Comparison of ENCODE assay signal across 8 cellular contexts in genomic region chr1:54335396-54336056, GRCh38.
DNase-seq lines count a peak whose midpoint lies in the region; ATAC-seq and TF ChIP-seq lines count a peak whose summit lies in the region.

No MANE protein-coding gene starts in this region.

- H3K27ac ChIP-seq in HUES64 (ENCODE audit: low read depth, low read length) = peak overlapping the region; percentile 58
- H3K27ac ChIP-seq in substantia nigra (ENCODE audit: low read depth, low read length, poor library complexity, severe bottlenecking) = peak overlapping the region; percentile 85
- no peak overlapping the region for H3K27ac ChIP-seq in Karpas-422 (ENCODE audit: low read length)

- no peak overlapping the region for H3K4me3 ChIP-seq in HUES64 (ENCODE audit: low read length)
- no peak overlapping the region for H3K4me3 ChIP-seq in kidney epithelial cell (ENCODE audit: low read depth, low read length)
- H3K4me3 ChIP-seq in Karpas-422 (ENCODE audit: low read length) = no peak overlapping the region

- 89% methylated on average over 15 of the region's 15 CpGs for WGBS in HUES64

- no peak for TF ChIP-seq CTCF in kidney epithelial cell (IDR thresholded peaks at IDR 0.05; ENCODE audit: insufficient read depth, low read length, poor library complexity, severe bottlenecking)

- no peak overlapping the region for H2AFZ ChIP-seq in Karpas-422 (ENCODE audit: low read length)

- no peaks in the 10 kb centered on the region for H3K9me2 ChIP-seq in Karpas-422 (replicated peaks; ENCODE audit: insufficient read depth, low read length)

- H4K20me1 ChIP-seq in Karpas-422 (ENCODE audit: insufficient read depth, low read depth, low read length) = no peaks in the 10 kb centered on the region

- H3K4me2 ChIP-seq in Karpas-422 (ENCODE audit: low read depth, low read length, poor library complexity, severe bottlenecking) = no peak overlapping the region

- no peaks in the 10 kb centered on the region for H3K27me3 ChIP-seq in HUES64 (ENCODE audit: insufficient read depth, low read length)
- H3K27me3 ChIP-seq in kidney epithelial cell (ENCODE audit: control insufficient read depth, insufficient read depth, low read length) = no peaks in the 10 kb centered on the region
- H3K27me3 ChIP-seq in Karpas-422 (ENCODE audit: low read length) = no peaks in the 10 kb centered on the region

- peak overlapping the region; percentile 36; the same call in 1 of the 2 replicates for H3K9ac ChIP-seq in HUES64 (ENCODE audit: low read depth, low read length)
- H3K9ac ChIP-seq in Karpas-422 (ENCODE audit: low read length) = no peak overlapping the region

- no peaks in the 10 kb centered on the region for H3K9me3 ChIP-seq in HUES64 (ENCODE audit: insufficient read depth, low read depth, low read length)
- no peaks in the 10 kb centered on the region for H3K9me3 ChIP-seq in Karpas-422 (ENCODE audit: low read length)

- DNase-seq in brain pericyte (ENCODE audit: low read depth, low spot score) = peak; percentile 33
- peak; percentile 51 for DNase-seq in kidney epithelial cell (ENCODE audit: low read depth)
- peak in 3 of 49 donors; percentile 26 to 46 (median 42) for DNase-seq in substantia nigra (lab: John Stamatoyannopoulos, UW)
- no peak for DNase-seq in NCI-H345 treated with DMSO at 0.1 percent for 48 hours (lab: John Stamatoyannopoulos, UW; ENCODE audit: unreplicated experiment)
- no peak for DNase-seq in Karpas-422
- DNase-seq in activated CD4-positive, alpha-beta T cell treated with anti-CD3 and anti-CD28 coated beads for 4 hours = no peak

- no peak for ATAC-seq in GM18870 (IDR thresholded peaks at IDR 0.05; ENCODE audit: unreplicated experiment)

- H3K4me1 ChIP-seq in HUES64 (ENCODE audit: insufficient read depth, low read length) = peaks cover 61% of the 10 kb centered on the region
- peaks cover 23% of the 10 kb centered on the region for H3K4me1 ChIP-seq in Karpas-422 (ENCODE audit: low read length)

- no peaks in the 10 kb centered on the region for H3K79me2 ChIP-seq in Karpas-422 (ENCODE audit: low read length)

- H3K36me3 ChIP-seq in HUES64 (ENCODE audit: insufficient read depth, low read length) = peaks cover 13% of the 10 kb centered on the region
- peaks cover 1% of the 10 kb centered on the region for H3K36me3 ChIP-seq in kidney epithelial cell (ENCODE audit: control insufficient read depth, insufficient read depth, low read length)
- no peaks in the 10 kb centered on the region for H3K36me3 ChIP-seq in Karpas-422 (ENCODE audit: insufficient read depth, low read length)

Comparison
In these comparisons a context has a peak if more than half of its experiments do, and no peak if none do; other contexts are left out.
1. DNase-seq: peak in brain pericyte (single experiment) and kidney epithelial cell (single experiment); none in NCI-H345 treated with DMSO at 0.1 percent for 48 hours (single experiment), Karpas-422 (single experiment) and activated CD4-positive, alpha-beta T cell treated with anti-CD3 and anti-CD28 coated beads for 4 hours (0 of 2).